1 cellular context compared by ENCODE assay signal in the genomic region with DNA sequence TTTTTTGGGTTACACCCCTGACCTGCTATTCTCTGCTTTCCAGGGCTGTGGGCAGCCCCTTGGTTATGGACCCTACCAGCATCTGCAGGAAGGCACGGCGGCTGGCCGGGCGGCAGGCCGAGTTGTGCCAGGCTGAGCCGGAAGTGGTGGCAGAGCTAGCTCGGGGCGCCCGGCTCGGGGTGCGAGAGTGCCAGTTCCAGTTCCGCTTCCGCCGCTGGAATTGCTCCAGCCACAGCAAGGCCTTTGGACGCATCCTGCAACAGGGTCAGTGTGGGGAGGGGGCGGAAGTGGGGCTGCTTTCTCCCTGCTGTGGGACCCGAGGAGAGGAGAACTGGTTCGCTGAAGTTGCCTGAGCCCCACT.
TF ChIP-seq lines count a peak whose summit lies in the region.

No MANE protein-coding gene starts in this region.

TF ChIP-seq in IMR-90, 13 proteins besides CTCF, POLR2A, EP300 and RAD21:
- no peak for TF ChIP-seq MXI1 (IDR thresholded peaks at IDR 0.05; ENCODE audit: borderline replicate concordance, low read depth, low read length)
- TF ChIP-seq MAFK (IDR thresholded peaks at IDR 0.05; ENCODE audit: low read depth, low read length) = no peak
- TF ChIP-seq CEBPB (IDR thresholded peaks at IDR 0.05; ENCODE audit: low read depth, low read length) = no peak
- TF ChIP-seq NFE2L2 (IDR thresholded peaks at IDR 0.05; ENCODE audit: low read depth, low read length) = no peak
- no peak for TF ChIP-seq BHLHE40 (IDR thresholded peaks at IDR 0.05; ENCODE audit: low read depth, low read length)
- TF ChIP-seq RCOR1 (IDR thresholded peaks at IDR 0.05; ENCODE audit: insufficient replicate concordance, low read length) = no peak
- TF ChIP-seq RFX5 (IDR thresholded peaks at IDR 0.05; ENCODE audit: low read depth, low read length) = no peak
- TF ChIP-seq USF2 (IDR thresholded peaks at IDR 0.05; ENCODE audit: low read depth, low read length) = no peak
